ENCODE assay signal across 1 cellular context in the genomic region with DNA sequence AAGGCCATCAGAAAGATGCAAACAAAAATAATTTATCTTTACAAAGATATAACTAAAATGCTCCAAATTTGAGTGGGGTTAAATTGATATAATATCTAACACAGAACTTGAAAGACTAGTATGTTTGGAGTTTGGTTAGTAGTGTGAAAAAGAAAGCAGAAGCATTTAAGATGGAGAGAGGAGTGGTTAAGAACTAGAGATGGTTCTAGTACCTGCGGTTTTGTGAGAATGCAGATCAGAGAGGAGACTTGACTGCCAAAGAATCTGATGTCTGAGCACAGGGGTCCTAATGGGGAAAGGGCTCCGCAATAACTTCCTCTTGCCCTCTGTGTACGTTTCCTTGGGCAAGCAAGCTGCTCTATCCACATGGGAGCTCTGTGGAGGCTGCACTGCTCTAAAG.
TF ChIP-seq lines count a peak whose summit lies in the region.

No MANE protein-coding gene starts in this region.

TF ChIP-seq in H1, 55 proteins besides CTCF, POLR2A, EP300 and RAD21:
- TF ChIP-seq TBP (IDR thresholded peaks at IDR 0.05; ENCODE audit: low read depth, low read length) (no peak), GTF2F1 (IDR thresholded peaks at IDR 0.05; ENCODE audit: borderline replicate concordance, low read depth, low read length) (no peak), CHD2 (IDR thresholded peaks at IDR 0.05; ENCODE audit: low read length) (no peak), SIX5 (IDR thresholded peaks at IDR 0.05; ENCODE audit: low read depth, low read length) (no peak), TAF1 (IDR thresholded peaks at IDR 0.05; ENCODE audit: low read depth, low read length) (no peak), PHF8 (conservative IDR thresholded peaks at IDR 0.05; ENCODE audit: low read depth, low read length) (no peak), ASH2L (IDR thresholded peaks at IDR 0.05; ENCODE audit: low read length) (no peak), TCF12 (IDR thresholded peaks at IDR 0.05; ENCODE audit: low read depth, low read length) (no peak), KDM4A (IDR thresholded peaks at IDR 0.05; ENCODE audit: low read depth, low read length, severe bottlenecking) (no peak), SAP30 (IDR thresholded peaks at IDR 0.05; ENCODE audit: insufficient read depth, insufficient replicate concordance, low read length) (no peak), NRF1 (IDR thresholded peaks at IDR 0.05; ENCODE audit: low read depth, low read length) (no peak), NANOG (IDR thresholded peaks at IDR 0.05; ENCODE audit: insufficient read depth, low read depth, low read length, poor library complexity, severe bottlenecking) (no peak), BACH1 (IDR thresholded peaks at IDR 0.05; ENCODE audit: low read length) (no peak), CTBP2 (IDR thresholded peaks at IDR 0.05; ENCODE audit: borderline replicate concordance, insufficient read depth, insufficient read length, low read length) (no peak), CHD1 (IDR thresholded peaks at IDR 0.05; ENCODE audit: low read depth, low read length) (no peak), SUZ12 (IDR thresholded peaks at IDR 0.05; ENCODE audit: low read length) (no peak), SP1 (IDR thresholded peaks at IDR 0.05; ENCODE audit: low read depth, low read length) (no peak), BCL11A (IDR thresholded peaks at IDR 0.05; ENCODE audit: low read depth in 2 of 2, low read length in 2 of 2) (no peak), EZH2 (IDR thresholded peaks at IDR 0.05; ENCODE audit: low read depth, low read length, severe bottlenecking) (no peak)
TF ChIP-seq in H1: peak in this region for 0.
